In the genomic region with DNA sequence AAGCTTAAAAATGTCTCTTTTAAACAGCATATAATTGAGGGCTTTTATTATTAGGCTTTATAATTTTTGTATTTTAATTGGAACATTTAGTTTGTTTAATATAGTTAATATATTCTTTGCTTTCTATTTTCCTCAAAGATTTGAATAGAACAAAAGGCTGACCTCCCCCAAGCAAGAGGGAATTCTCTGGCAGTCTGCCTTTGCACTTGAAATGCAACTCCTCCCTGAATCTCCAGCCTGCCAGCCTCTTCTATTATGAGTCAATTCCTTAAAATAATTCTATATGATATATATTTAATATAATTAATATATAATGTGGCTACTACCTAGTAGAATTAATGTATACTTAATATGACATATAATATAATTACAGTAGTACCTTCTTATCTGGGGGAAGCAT, we compare ENCODE assay signal across 16 cellular contexts.
DNase-seq lines count a peak whose midpoint lies in the region; ATAC-seq and TF ChIP-seq lines count a peak whose summit lies in the region.
"Had no signal": no experiment of that assay in that cellular context is flagged by ENCODE, and none has a peak within 500 bp of the region (broad histone marks: within the 10 kb centered on the region; RNA-seq: fewer than 3 reads in every experiment).

No MANE protein-coding gene starts in this region.

- H3K36me3 Mint-ChIP-seq in brain: peaks cover 51% of the 10 kb centered on the region
- peaks cover 12% of the 10 kb centered on the region for H3K36me3 Mint-ChIP-seq in activated T-cell treated with anti-CD3 and anti-CD28 coated beads, Interleukin-2, amount 50 U/mL, for 4 hours (ENCODE audit: insufficient read depth)
- peaks cover 4% of the 10 kb centered on the region for H3K36me3 Mint-ChIP-seq in activated CD4-positive, alpha-beta memory T cell treated with anti-CD3 and anti-CD28 coated beads for 36 hours

- TF ChIP-seq CTCF in brain (conservative IDR thresholded peaks at IDR 0.05) (no peak), fibroblast of the aortic adventitia (IDR thresholded peaks at IDR 0.05; ENCODE audit: insufficient read depth, low read length) (no peak)

- no peak for ATAC-seq in GM18498 (IDR thresholded peaks at IDR 0.05; ENCODE audit: unreplicated experiment)
- ATAC-seq in activated T-cell treated with anti-CD3 and anti-CD28 coated beads, Interleukin-2, amount 50 U/mL, for 4 hours: no peak
- ATAC-seq: Right ventricle myocardium inferior had no signal

- no peaks in the 10 kb centered on the region for H3K27me3 Mint-ChIP-seq in brain
- H3K27me3 Mint-ChIP-seq in activated T-cell treated with anti-CD3 and anti-CD28 coated beads, Interleukin-2, amount 50 U/mL, for 4 hours (ENCODE audit: low read depth): no peaks in the 10 kb centered on the region
- no peaks in the 10 kb centered on the region for H3K27me3 Mint-ChIP-seq in activated CD4-positive, alpha-beta memory T cell treated with anti-CD3 and anti-CD28 coated beads for 36 hours

- no peaks in the 10 kb centered on the region for H3K9me3 ChIP-seq in MG63
- H3K9me3 ChIP-seq: left ventricle myocardium inferior, thoracic aorta had no signal

- POLR2A ChIA-PET in activated CD4-positive, alpha-beta memory T cell treated with anti-CD3 and anti-CD28 coated beads for 36 hours (lab: Charles Lee): no interaction called here

- intact Hi-C loops in activated CD4-positive, alpha-beta memory T cell treated with anti-CD3 and anti-CD28 coated beads for 36 hours (cut with micrococcal nuclease): no loop called here

- H3K36me3 ChIP-seq in MG63: no peaks in the 10 kb centered on the region
- H3K36me3 ChIP-seq: left ventricle myocardium inferior, thoracic aorta had no signal

- peaks cover 80% of the 10 kb centered on the region for H3K4me1 Mint-ChIP-seq in brain
- peaks cover 34% of the 10 kb centered on the region for H3K4me1 Mint-ChIP-seq in activated T-cell treated with anti-CD3 and anti-CD28 coated beads, Interleukin-2, amount 50 U/mL, for 4 hours (ENCODE audit: low read depth)
- H3K4me1 Mint-ChIP-seq in activated CD4-positive, alpha-beta memory T cell treated with anti-CD3 and anti-CD28 coated beads for 36 hours (ENCODE audit: low read depth): peaks cover 30% of the 10 kb centered on the region

- H3K27me3 ChIP-seq in MG63: no peaks in the 10 kb centered on the region

- H3K27ac Mint-ChIP-seq in brain: peak overlapping the region; percentile 57 to 97 (median 88)
- H3K27ac Mint-ChIP-seq in activated CD4-positive, alpha-beta memory T cell treated with anti-CD3 and anti-CD28 coated beads for 36 hours: no peak overlapping the region

- CTCF ChIA-PET in activated CD4-positive, alpha-beta memory T cell treated with anti-CD3 and anti-CD28 coated beads for 36 hours (lab: Charles Lee): no interaction called here

- H3K4me3 ChIP-seq in MG63: no peak overlapping the region
- no peak overlapping the region for H3K4me3 ChIP-seq in fibroblast of the aortic adventitia (ENCODE audit: low read depth, low read length)
- H3K4me3 ChIP-seq: coronary artery, left ventricle myocardium inferior, thoracic aorta had no signal

- DNase-seq in MG63 (peak; percentile 19), fibroblast of the aortic adventitia (ENCODE audit: low read depth) (peak; percentile 78), smooth muscle cell of the brain vasculature (ENCODE audit: low read depth, low spot score) (peak; percentile 9)
- no peak for DNase-seq in activated T-cell treated with anti-CD3 and anti-CD28 coated beads, Interleukin-2, amount 50 U/mL, for 4 hours
- no peak for DNase-seq in activated CD4-positive, alpha-beta memory T cell treated with anti-CD3 and anti-CD28 coated beads for 36 hours
- DNase-seq: activated CD4-positive, alpha-beta T cell treated with anti-CD3 and anti-CD28 coated beads, Interleukin-2, amount 50 U/mL, for 1 hour; activated naive CD4-positive, alpha-beta T cell; glutamatergic neuron; left ventricle myocardium inferior; NCI-H1930; NCI-H524 had no signal

- H3K9me3 Mint-ChIP-seq in brain: peaks cover 0 to 7% (median 3%) of the 10 kb centered on the region in 5 experiments
- no peaks in the 10 kb centered on the region for H3K9me3 Mint-ChIP-seq in activated T-cell treated with anti-CD3 and anti-CD28 coated beads, Interleukin-2, amount 50 U/mL, for 4 hours
- H3K9me3 Mint-ChIP-seq in activated CD4-positive, alpha-beta memory T cell treated with anti-CD3 and anti-CD28 coated beads for 36 hours: no peaks in the 10 kb centered on the region

- no peak overlapping the region for H3K4me3 Mint-ChIP-seq in brain
- no peak overlapping the region for H3K4me3 Mint-ChIP-seq in activated T-cell treated with anti-CD3 and anti-CD28 coated beads, Interleukin-2, amount 50 U/mL, for 4 hours
- H3K4me3 Mint-ChIP-seq in activated CD4-positive, alpha-beta memory T cell treated with anti-CD3 and anti-CD28 coated beads for 36 hours: no peak overlapping the region

Comparison
In these comparisons a context has a peak if more than half of its experiments do, and no peak if none do; other contexts are left out.
1. DNase-seq: peak in MG63 (single experiment), fibroblast of the aortic adventitia (single experiment) and smooth muscle cell of the brain vasculature (single experiment); none in activated T-cell treated with anti-CD3 and anti-CD28 coated beads, Interleukin-2, amount 50 U/mL, for 4 hours (single experiment) and activated CD4-positive, alpha-beta memory T cell treated with anti-CD3 and anti-CD28 coated beads for 36 hours (single experiment).